ENCODE assay signal across 36 cellular contexts in genomic region chr4:131721883-131722282, GRCh38.
"Had no signal": no experiment of that assay in that cellular context is flagged by ENCODE, and none has a peak within 500 bp of the region (broad histone marks: within the 10 kb centered on the region; RNA-seq: fewer than 3 reads in every experiment).

No MANE protein-coding gene starts in this region.

- H3K27ac ChIP-seq: brain microvascular endothelial cell, Peyer's patch, VCaP had no signal

- H3K27me3 ChIP-seq: brain microvascular endothelial cell, MG63, Peyer's patch had no signal

- H3K9me3 ChIP-seq: MG63, Peyer's patch had no signal

- H3K36me3 ChIP-seq: brain microvascular endothelial cell, MG63, Peyer's patch had no signal

- DNase-seq: activated B cell treated with CpG ODN at 0.5 μM for 24 hours; activated CD4-positive, alpha-beta memory T cell treated with anti-CD3 and anti-CD28 coated beads, Interleukin-2, amount 10 ng/mL, durations not matched to agents 7 days and 5 days; activated CD4-positive, alpha-beta T cell treated with anti-CD3 and anti-CD28 coated beads for 4 hours; activated CD4-positive, CD25-positive, alpha-beta regulatory T cell treated with anti-CD3 and anti-CD28 coated beads, Interleukin-2, amount 50 U/mL, for 72 hours; activated CD8-positive, alpha-beta memory T cell treated with anti-CD3 and anti-CD28 coated beads for 24 hours; activated CD8-positive, alpha-beta memory T cell treated with anti-CD3 and anti-CD28 coated beads, Interleukin-2, amount 10 ng/mL, durations not matched to agents 7 days and 5 days; activated CD8-positive, alpha-beta memory T cell treated with anti-CD3 and anti-CD28 coated beads, Interleukin-2, amount 50 U/mL, for 48 hours; activated effector memory CD4-positive, alpha-beta T cell treated with Interleukin-2 at 50 U/mL for 16 hours; activated naive CD4-positive, alpha-beta T cell treated with anti-CD3 and anti-CD28 coated beads, Interleukin-2, amount 10 ng/mL, durations not matched to agents 7 days and 5 days; activated naive CD8-positive, alpha-beta T cell treated with anti-CD3 and anti-CD28 coated beads, Interleukin-2, amount 50 U/mL, for 24 hours; activated T-cell treated with anti-CD3 and anti-CD28 coated beads, Interleukin-2, amount 50 U/mL, for 48 hours; aorta; brain microvascular endothelial cell; central memory CD4-positive, alpha-beta T cell; Karpas-422; KBM-7; MG63; MV-4-11; NCI-H1092; NCI-H1417; NCI-H187 treated with DMSO at 0.1 percent for 48 hours; NCI-H2081; NCI-H2171 treated with DMSO at 0.1 percent for 48 hours; NCI-H2227 treated with DMSO at 0.1 percent for 48 hours; NCI-H446 treated with DMSO at 0.1 percent for 48 hours; NCI-H524; NCI-H69; NCI-H82; PC-3; Peyer's patch; RPMI8226; SIG-M5; T-cell; T-helper 17 cell had no signal

- ATAC-seq: activated CD8-positive, alpha-beta memory T cell treated with anti-CD3 and anti-CD28 coated beads, Interleukin-2, amount 10 ng/mL, durations not matched to agents 7 days and 5 days; activated naive CD8-positive, alpha-beta T cell treated with anti-CD3 and anti-CD28 coated beads, Interleukin-2, amount 50 U/mL, for 24 hours; PC-3; SK-N-SH treated with all-trans-retinoic acid at 6 μM for 48 hours; T-cell; T-helper 17 cell had no signal

- H3K4me1 ChIP-seq: Peyer's patch had no signal

- H3K4me3 ChIP-seq: MG63, Peyer's patch had no signal
